Comparison of ENCODE assay signal across 21 cellular contexts in the genomic region with DNA sequence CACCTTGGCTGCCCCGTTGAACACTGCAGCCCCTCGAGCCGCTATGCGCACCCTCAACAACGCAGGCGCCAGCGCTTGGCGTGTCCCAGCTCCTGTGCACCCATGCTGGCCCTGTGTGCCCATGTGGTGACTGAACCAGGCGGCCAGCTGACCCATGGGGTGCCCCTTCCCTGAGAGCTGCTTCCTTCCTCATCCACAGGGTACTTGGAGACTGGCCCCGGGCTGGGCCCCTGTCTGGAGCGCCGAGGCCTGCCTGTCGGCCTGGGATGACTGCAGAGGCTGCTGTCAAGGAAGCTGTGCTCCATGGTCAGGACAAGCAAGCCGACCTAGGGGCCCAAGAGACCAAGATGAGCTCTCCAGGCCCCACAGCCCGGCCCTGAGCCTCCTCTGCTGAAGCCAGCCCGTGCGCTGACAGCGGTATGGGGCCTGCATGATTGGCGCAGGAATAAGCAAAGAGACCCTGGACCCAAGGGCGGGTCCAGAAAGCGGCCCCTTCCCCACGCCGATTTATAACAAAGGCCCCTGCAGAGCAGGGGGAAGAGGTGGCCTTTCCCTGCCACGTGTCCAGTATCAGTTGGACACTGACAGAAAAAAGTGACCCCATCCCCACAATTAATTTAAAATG. TPM values are rescaled to one million over a fixed set of nuclear protein-coding genes. Genes with fewer than 3 reads are reported as not detected.
A peak's percentile ranks its signal among the peaks of the same experiment; 100 is the strongest.
DNase-seq lines count a peak whose midpoint lies in the region; ATAC-seq and TF ChIP-seq lines count a peak whose summit lies in the region.
"Had no signal": no experiment of that assay in that cellular context is flagged by ENCODE, and none has a peak within 500 bp of the region (broad histone marks: within the 10 kb centered on the region; RNA-seq: fewer than 3 reads in every experiment).

No MANE protein-coding gene starts in this region.

- no peaks in the 10 kb centered on the region for H3K4me1 ChIP-seq in hepatocyte (ENCODE audit: insufficient read depth)
- H3K4me1 ChIP-seq: BLaER1 had no signal

- H3K9me2 ChIP-seq in hepatocyte (replicated peaks; ENCODE audit: insufficient read depth) = no peaks in the 10 kb centered on the region

- WGBS in hepatocyte (ENCODE audit: low lambda C conversion rate, missing lambda C conversion rate) = 96% methylated on average over 23 of the region's 24 CpGs

- no peak for TF ChIP-seq CTCF in RWPE1 (conservative IDR thresholded peaks at IDR 0.05; ENCODE audit: low read depth)
- no peak for TF ChIP-seq CTCF in hepatocyte (IDR thresholded peaks at IDR 0.05; ENCODE audit: poor library complexity)

- H3K27ac ChIP-seq in RWPE1 = 0 out of 2 replicates have a peak overlapping the region, but pooled peaks have one; percentile 3
- peak overlapping the region; percentile 38 for H3K27ac ChIP-seq in layer of hippocampus (ENCODE audit: low read depth, low read length)
- H3K27ac ChIP-seq in hepatocyte = no peak overlapping the region
- H3K27ac ChIP-seq: A549, BLaER1, HL-60 had no signal

- CTCF ChIA-PET in RWPE1 (lab: Yijun Ruan, JAX) = no interaction called here

- H2AFZ ChIP-seq in hepatocyte = no peak overlapping the region

- H3K36me3 ChIP-seq in hepatocyte (replicated peaks; ENCODE audit: insufficient read depth, low read depth) = no peaks in the 10 kb centered on the region
- H3K36me3 ChIP-seq: BLaER1 had no signal

- no peak overlapping the region for H3K4me2 ChIP-seq in hepatocyte
- H3K4me2 ChIP-seq: A549, BLaER1 had no signal

- no peaks in the 10 kb centered on the region for H3K79me2 ChIP-seq in hepatocyte

- intact Hi-C loops in sciatic nerve (cut with DNase I) = no loop called here

- H3K9me3 ChIP-seq in hepatocyte (ENCODE audit: low read depth) = no peaks in the 10 kb centered on the region
- H3K9me3 ChIP-seq: A549, BLaER1 had no signal

- H3K27me3 ChIP-seq in layer of hippocampus (ENCODE audit: control insufficient read depth, insufficient read depth, low read length) (no peaks in the 10 kb centered on the region), hepatocyte (no peaks in the 10 kb centered on the region)
- H3K27me3 ChIP-seq: BLaER1 had no signal

- peak; percentile 39 for ATAC-seq in sciatic nerve
- ATAC-seq: A549; CD8-positive, alpha-beta T cell; GM12878 had no signal

- no peaks in the 10 kb centered on the region for H4K20me1 ChIP-seq in hepatocyte (ENCODE audit: insufficient read depth, poor library complexity, severe bottlenecking)
- H4K20me1 ChIP-seq: BLaER1 had no signal

- POLR2A ChIA-PET in RWPE1 (lab: Yijun Ruan, JAX; ENCODE audit: low non-redundant PET) = interaction anchor here (0.9 kb wide), 1 partner anchor 22 kb away, joined by 3 read pairs; a partner anchor contains a TSS

- H3K4me3 ChIP-seq in hepatocyte = no peak overlapping the region
- H3K4me3 ChIP-seq: A549, BLaER1, GM12878 had no signal

- DNase-seq in Ammon's horn (ENCODE audit: low spot score) (peak; percentile 40), RWPE1 (ENCODE audit: low spot score) (no peak), sciatic nerve (ENCODE audit: low spot score) (no peak), NCI-H1048 (lab: John Stamatoyannopoulos, UW) (no peak), superior temporal gyrus (ENCODE audit: extremely low spot score) (no peak), hepatocyte (ENCODE audit: low spot score) (no peak)
- DNase-seq: Calu3; CD8-positive, alpha-beta T cell; EL; IMR-90; NCI-H1436; NCI-H1930; NCI-H226; NCI-H524; NCI-H82; OCI-M1 had no signal

RNA-seq across cellular contexts. Expression of a gene that starts 21.6 kb away (rescaled TPM):
- total RNA-seq in sciatic nerve (47.8 TPM), hepatocyte (6.6 and 8.6 TPM in 2 replicates)
- 6.4 and 7.9 TPM in 2 replicates for polyA plus RNA-seq in hepatocyte
